In genomic region chr7:70446448-70447143, GRCh38 we compare ENCODE assay signal across 1 cellular context.
TF ChIP-seq lines count a peak whose summit lies in the region.

No MANE protein-coding gene starts in this region.

TF ChIP-seq in GM23338, 12 proteins besides CTCF, POLR2A, EP300 and RAD21 (continued from another document):
- TF ChIP-seq, protein P1, sequence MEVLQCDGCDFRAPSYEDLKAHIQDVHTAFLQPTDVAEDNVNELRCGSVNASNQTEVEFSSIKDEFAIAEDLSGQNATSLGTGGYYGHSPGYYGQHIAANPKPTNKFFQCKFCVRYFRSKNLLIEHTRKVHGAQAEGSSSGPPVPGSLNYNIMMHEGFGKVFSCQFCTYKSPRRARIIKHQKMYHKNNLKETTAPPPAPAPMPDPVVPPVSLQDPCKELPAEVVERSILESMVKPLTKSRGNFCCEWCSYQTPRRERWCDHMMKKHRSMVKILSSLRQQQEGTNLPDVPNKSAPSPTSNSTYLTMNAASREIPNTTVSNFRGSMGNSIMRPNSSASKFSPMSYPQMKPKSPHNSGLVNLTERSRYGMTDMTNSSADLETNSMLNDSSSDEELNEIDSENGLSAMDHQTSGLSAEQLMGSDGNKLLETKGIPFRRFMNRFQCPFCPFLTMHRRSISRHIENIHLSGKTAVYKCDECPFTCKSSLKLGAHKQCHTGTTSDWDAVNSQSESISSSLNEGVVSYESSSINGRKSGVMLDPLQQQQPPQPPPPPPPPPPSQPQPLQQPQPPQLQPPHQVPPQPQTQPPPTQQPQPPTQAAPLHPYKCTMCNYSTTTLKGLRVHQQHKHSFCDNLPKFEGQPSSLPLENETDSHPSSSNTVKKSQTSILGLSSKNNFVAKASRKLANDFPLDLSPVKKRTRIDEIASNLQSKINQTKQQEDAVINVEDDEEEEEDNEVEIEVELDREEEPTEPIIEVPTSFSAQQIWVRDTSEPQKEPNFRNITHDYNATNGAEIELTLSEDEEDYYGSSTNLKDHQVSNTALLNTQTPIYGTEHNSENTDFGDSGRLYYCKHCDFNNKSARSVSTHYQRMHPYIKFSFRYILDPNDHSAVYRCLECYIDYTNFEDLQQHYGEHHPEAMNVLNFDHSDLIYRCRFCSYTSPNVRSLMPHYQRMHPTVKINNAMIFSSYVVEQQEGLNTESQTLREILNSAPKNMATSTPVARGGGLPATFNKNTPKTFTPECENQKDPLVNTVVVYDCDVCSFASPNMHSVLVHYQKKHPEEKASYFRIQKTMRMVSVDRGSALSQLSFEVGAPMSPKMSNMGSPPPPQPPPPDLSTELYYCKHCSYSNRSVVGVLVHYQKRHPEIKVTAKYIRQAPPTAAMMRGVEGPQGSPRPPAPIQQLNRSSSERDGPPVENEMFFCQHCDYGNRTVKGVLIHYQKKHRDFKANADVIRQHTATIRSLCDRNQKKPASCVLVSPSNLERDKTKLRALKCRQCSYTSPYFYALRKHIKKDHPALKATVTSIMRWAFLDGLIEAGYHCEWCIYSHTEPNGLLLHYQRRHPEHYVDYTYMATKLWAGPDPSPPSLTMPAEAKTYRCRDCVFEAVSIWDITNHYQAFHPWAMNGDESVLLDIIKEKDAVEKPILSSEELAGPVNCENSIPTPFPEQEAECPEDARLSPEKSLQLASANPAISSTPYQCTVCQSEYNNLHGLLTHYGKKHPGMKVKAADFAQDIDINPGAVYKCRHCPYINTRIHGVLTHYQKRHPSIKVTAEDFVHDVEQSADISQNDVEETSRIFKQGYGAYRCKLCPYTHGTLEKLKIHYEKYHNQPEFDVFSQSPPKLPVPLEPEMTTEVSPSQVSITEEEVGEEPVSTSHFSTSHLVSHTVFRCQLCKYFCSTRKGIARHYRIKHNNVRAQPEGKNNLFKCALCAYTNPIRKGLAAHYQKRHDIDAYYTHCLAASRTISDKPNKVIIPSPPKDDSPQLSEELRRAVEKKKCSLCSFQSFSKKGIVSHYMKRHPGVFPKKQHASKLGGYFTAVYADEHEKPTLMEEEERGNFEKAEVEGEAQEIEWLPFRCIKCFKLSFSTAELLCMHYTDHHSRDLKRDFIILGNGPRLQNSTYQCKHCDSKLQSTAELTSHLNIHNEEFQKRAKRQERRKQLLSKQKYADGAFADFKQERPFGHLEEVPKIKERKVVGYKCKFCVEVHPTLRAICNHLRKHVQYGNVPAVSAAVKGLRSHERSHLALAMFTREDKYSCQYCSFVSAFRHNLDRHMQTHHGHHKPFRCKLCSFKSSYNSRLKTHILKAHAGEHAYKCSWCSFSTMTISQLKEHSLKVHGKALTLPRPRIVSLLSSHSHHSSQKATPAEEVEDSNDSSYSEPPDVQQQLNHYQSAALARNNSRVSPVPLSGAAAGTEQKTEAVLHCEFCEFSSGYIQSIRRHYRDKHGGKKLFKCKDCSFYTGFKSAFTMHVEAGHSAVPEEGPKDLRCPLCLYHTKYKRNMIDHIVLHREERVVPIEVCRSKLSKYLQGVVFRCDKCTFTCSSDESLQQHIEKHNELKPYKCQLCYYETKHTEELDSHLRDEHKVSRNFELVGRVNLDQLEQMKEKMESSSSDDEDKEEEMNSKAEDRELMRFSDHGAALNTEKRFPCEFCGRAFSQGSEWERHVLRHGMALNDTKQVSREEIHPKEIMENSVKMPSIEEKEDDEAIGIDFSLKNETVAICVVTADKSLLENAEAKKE (CRISPR knock-in tag; IDR thresholded peaks at IDR 0.05), result no peak
- TF ChIP-seq NANOG (IDR thresholded peaks at IDR 0.05; ENCODE audit: borderline replicate concordance) (no peak), JUNB (IDR thresholded peaks at IDR 0.05; ENCODE audit: unreplicated experiment) (no peak)
- TF ChIP-seq, protein P2, sequence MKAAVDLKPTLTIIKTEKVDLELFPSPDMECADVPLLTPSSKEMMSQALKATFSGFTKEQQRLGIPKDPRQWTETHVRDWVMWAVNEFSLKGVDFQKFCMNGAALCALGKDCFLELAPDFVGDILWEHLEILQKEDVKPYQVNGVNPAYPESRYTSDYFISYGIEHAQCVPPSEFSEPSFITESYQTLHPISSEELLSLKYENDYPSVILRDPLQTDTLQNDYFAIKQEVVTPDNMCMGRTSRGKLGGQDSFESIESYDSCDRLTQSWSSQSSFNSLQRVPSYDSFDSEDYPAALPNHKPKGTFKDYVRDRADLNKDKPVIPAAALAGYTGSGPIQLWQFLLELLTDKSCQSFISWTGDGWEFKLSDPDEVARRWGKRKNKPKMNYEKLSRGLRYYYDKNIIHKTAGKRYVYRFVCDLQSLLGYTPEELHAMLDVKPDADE (IDR thresholded peaks at IDR 0.05), result no peak
